ENCODE assay signal across 16 cellular contexts in genomic region chr4:120765271-120765985, GRCh38.
DNase-seq lines count a peak whose midpoint lies in the region; ATAC-seq lines count a peak whose summit lies in the region.
"Had no signal": no experiment of that assay in that cellular context is flagged by ENCODE, and none has a peak within 500 bp of the region (broad histone marks: within the 10 kb centered on the region; RNA-seq: fewer than 3 reads in every experiment).

No MANE protein-coding gene starts in this region.

- no peak overlapping the region for H3K9ac ChIP-seq in mesenchymal stem cell (ENCODE audit: low read length)

- no peaks in the 10 kb centered on the region for H3K9me3 ChIP-seq in mesenchymal stem cell (ENCODE audit: control insufficient read depth, low read length)
- H3K9me3 ChIP-seq: BE2C had no signal

- no peak overlapping the region for H3K4ac ChIP-seq in mesenchymal stem cell (ENCODE audit: low read depth in 1 of 2, low read length in 2 of 2)

- H3K36me3 ChIP-seq in mesenchymal stem cell (ENCODE audit: control insufficient read depth in 1 of 2, insufficient read depth in 2 of 2, low read depth in 1 of 2, low read length in 2 of 2) = no peaks in the 10 kb centered on the region
- H3K36me3 ChIP-seq: BE2C had no signal

- H3K4me3 Mint-ChIP-seq in activated CD4-positive, alpha-beta T cell treated with anti-CD3 and anti-CD28 coated beads, Interleukin-2, amount 10 ng/mL, durations not matched to agents 7 days and 5 days = no peak overlapping the region
- H3K4me3 Mint-ChIP-seq: brain; stimulated activated effector memory CD8-positive, alpha-beta T cell treated with anti-CD3 and anti-CD28 coated beads, Interleukin-12 subunit alpha, Interleukin-12 subunit beta, amount 100 ng/mL, for 72 hours had no signal

- H3K4me1 ChIP-seq in mesenchymal stem cell (ENCODE audit: control insufficient read depth, insufficient read depth, low read depth, low read length) = peaks cover 2% of the 10 kb centered on the region
- H3K4me1 ChIP-seq: BE2C had no signal

- H3K4me3 ChIP-seq in mesenchymal stem cell (ENCODE audit: insufficient read depth in 1 of 2, low read depth in 1 of 2, low read length in 2 of 2) = no peak overlapping the region

- no peaks in the 10 kb centered on the region for H3K36me3 Mint-ChIP-seq in activated CD4-positive, alpha-beta T cell treated with anti-CD3 and anti-CD28 coated beads, Interleukin-2, amount 10 ng/mL, durations not matched to agents 7 days and 5 days (ENCODE audit: low read depth)
- H3K36me3 Mint-ChIP-seq: stimulated activated effector memory CD8-positive, alpha-beta T cell treated with anti-CD3 and anti-CD28 coated beads, Interleukin-12 subunit alpha, Interleukin-12 subunit beta, amount 100 ng/mL, for 72 hours had no signal

- H3K23ac ChIP-seq in mesenchymal stem cell (ENCODE audit: low read length in 2 of 2) = no peak overlapping the region

- POLR2A ChIA-PET in activated CD4-positive, alpha-beta T cell treated with anti-CD3 and anti-CD28 coated beads, Interleukin-2, amount 10 ng/mL, durations not matched to agents 7 days and 5 days (lab: Charles Lee) = no interaction called here

- no peak overlapping the region for H2BK120ac ChIP-seq in mesenchymal stem cell (ENCODE audit: low read depth, low read length)

- CTCF ChIA-PET in activated CD4-positive, alpha-beta T cell treated with anti-CD3 and anti-CD28 coated beads, Interleukin-2, amount 10 ng/mL, durations not matched to agents 7 days and 5 days (lab: Charles Lee) = interaction anchor here (0.6 to 0.7 kb wide), 2 partner anchors 9 to 68 kb away, joined by 3 read pairs; no protein-coding TSS in a partner anchor

- no peak overlapping the region for H2AFZ ChIP-seq in mesenchymal stem cell (ENCODE audit: low read depth, low read length)

- H3K27me3 ChIP-seq in mesenchymal stem cell (ENCODE audit: control insufficient read depth in 1 of 2, insufficient read depth in 1 of 2, low read length in 2 of 2) = no peaks in the 10 kb centered on the region
- H3K27me3 ChIP-seq: BE2C had no signal

- H3K9me3 Mint-ChIP-seq in activated CD4-positive, alpha-beta T cell treated with anti-CD3 and anti-CD28 coated beads, Interleukin-2, amount 10 ng/mL, durations not matched to agents 7 days and 5 days = no peaks in the 10 kb centered on the region

- peak; percentile 41 for DNase-seq in mesenchymal stem cell
- DNase-seq in NK-92 (lab: John Stamatoyannopoulos, UW; ENCODE audit: unreplicated experiment) = no peak
- no peak for DNase-seq in posterior cingulate gyrus
- no peak for DNase-seq in activated CD4-positive, alpha-beta T cell treated with anti-CD3 and anti-CD28 coated beads, Interleukin-2, amount 10 ng/mL, durations not matched to agents 7 days and 5 days
- DNase-seq in activated T-cell treated with anti-CD3 and anti-CD28 coated beads for 4 hours = no peak
- DNase-seq: activated CD4-positive, alpha-beta T cell treated with anti-CD3 and anti-CD28 coated beads for 48 hours; BE2C; EL; left colon; NCI-H2029; stimulated activated CD4-positive, alpha-beta T cell treated with anti-CD3 and anti-CD28 coated beads, Interleukin-1b, Interleukin-23, amount 100 ng/mL, for 48 hours had no signal

- H3K4me2 ChIP-seq in mesenchymal stem cell (ENCODE audit: low read length, poor library complexity, severe bottlenecking) = no peak overlapping the region

- H4K91ac ChIP-seq in mesenchymal stem cell (ENCODE audit: low read length) = no peak overlapping the region

- WGBS in mesenchymal stem cell = 26% methylated on average over 4 of the region's 4 CpGs

- H2BK12ac ChIP-seq in mesenchymal stem cell (ENCODE audit: low read length in 2 of 2) = no peak overlapping the region

- H2AK5ac ChIP-seq in mesenchymal stem cell (ENCODE audit: low read length, severe bottlenecking) = no peak overlapping the region

- no peak overlapping the region for H3K18ac ChIP-seq in mesenchymal stem cell (ENCODE audit: low read depth in 1 of 2, low read length in 2 of 2)

- H4K8ac ChIP-seq in mesenchymal stem cell (ENCODE audit: low read length) = no peak overlapping the region

- intact Hi-C loops in posterior cingulate gyrus (cut with DNase I) = no loop called here

- no peak overlapping the region for H3K27ac ChIP-seq in mesenchymal stem cell (ENCODE audit: low read length, poor library complexity, severe bottlenecking)

- H3K27me3 Mint-ChIP-seq in activated CD4-positive, alpha-beta T cell treated with anti-CD3 and anti-CD28 coated beads, Interleukin-2, amount 10 ng/mL, durations not matched to agents 7 days and 5 days = peaks cover 3% of the 10 kb centered on the region

- H2BK15ac ChIP-seq in mesenchymal stem cell (ENCODE audit: low read depth, poor library complexity, severe bottlenecking) = no peak overlapping the region

- H3K79me1 ChIP-seq in mesenchymal stem cell (replicated peaks; ENCODE audit: low read length, poor library complexity, severe bottlenecking) = no peaks in the 10 kb centered on the region

- no peak overlapping the region for H3K14ac ChIP-seq in mesenchymal stem cell (ENCODE audit: low read length in 2 of 2)

- no peak overlapping the region for H3K27ac Mint-ChIP-seq in activated CD4-positive, alpha-beta T cell treated with anti-CD3 and anti-CD28 coated beads, Interleukin-2, amount 10 ng/mL, durations not matched to agents 7 days and 5 days
- H3K27ac Mint-ChIP-seq: stimulated activated effector memory CD8-positive, alpha-beta T cell treated with anti-CD3 and anti-CD28 coated beads, Interleukin-12 subunit alpha, Interleukin-12 subunit beta, amount 100 ng/mL, for 72 hours had no signal

- ATAC-seq in GM18858 (IDR thresholded peaks at IDR 0.05; ENCODE audit: unreplicated experiment) = peak; percentile 83
- peak; percentile 65 for ATAC-seq in GM21529 (IDR thresholded peaks at IDR 0.05; ENCODE audit: unreplicated experiment)
- ATAC-seq in HG03442 (IDR thresholded peaks at IDR 0.05; ENCODE audit: unreplicated experiment) = peak; percentile 79
- ATAC-seq: left colon; stimulated activated effector memory CD8-positive, alpha-beta T cell treated with anti-CD3 and anti-CD28 coated beads, Interleukin-12 subunit alpha, Interleukin-12 subunit beta, amount 100 ng/mL, for 72 hours had no signal

- no peaks in the 10 kb centered on the region for H3K4me1 Mint-ChIP-seq in activated CD4-positive, alpha-beta T cell treated with anti-CD3 and anti-CD28 coated beads, Interleukin-2, amount 10 ng/mL, durations not matched to agents 7 days and 5 days
- H3K4me1 Mint-ChIP-seq: stimulated activated effector memory CD8-positive, alpha-beta T cell treated with anti-CD3 and anti-CD28 coated beads, Interleukin-12 subunit alpha, Interleukin-12 subunit beta, amount 100 ng/mL, for 72 hours had no signal

- no peak overlapping the region for H2BK5ac ChIP-seq in mesenchymal stem cell (ENCODE audit: low read depth, low read length, poor library complexity, severe bottlenecking)
